Comparison of ENCODE assay signal across 26 cellular contexts in genomic region chr1:18716785-18717678, GRCh38.
DNase-seq lines count a peak whose midpoint lies in the region; ATAC-seq and TF ChIP-seq lines count a peak whose summit lies in the region.
"Had no signal": no experiment of that assay in that cellular context is flagged by ENCODE, and none has a peak within 500 bp of the region (broad histone marks: within the 10 kb centered on the region; RNA-seq: fewer than 3 reads in every experiment).

No MANE protein-coding gene starts in this region.

- H3K9me2 ChIP-seq in neural cell (ENCODE audit: insufficient read depth, low read length): no peaks in the 10 kb centered on the region

- no peaks in the 10 kb centered on the region for H3K9me3 Mint-ChIP-seq in WTC11
- H3K9me3 Mint-ChIP-seq: naive thymus-derived CD8-positive, alpha-beta T cell had no signal

- H3K4me3 Mint-ChIP-seq in WTC11: peak overlapping the region; percentile 71

- peaks cover 0 to 59% (median 34%) of the 10 kb centered on the region in 11 experiments; a peak in 15 of 22 replicates for H4K20me1 ChIP-seq in BLaER1 treated with 17β-estradiol and CSF1 and Interleukin-3, amounts not matched to agents 10 nM and 100 nM
- H4K20me1 ChIP-seq in neural cell (ENCODE audit: insufficient read depth): no peaks in the 10 kb centered on the region

- 100% methylated on average over 3 of the region's 72 CpGs for WGBS in iPS DF 6.9 (ENCODE audit: insufficient coverage, insufficient read length)

- H3K4me1 ChIP-seq in BLaER1 treated with 17β-estradiol and CSF1 and Interleukin-3, amounts not matched to agents 10 nM and 100 nM: peaks cover 16 to 52% (median 40%) of the 10 kb centered on the region in 10 experiments
- H3K4me1 ChIP-seq in iPS DF 6.9 (ENCODE audit: control insufficient read depth, insufficient read depth, low read length): peaks cover 1% of the 10 kb centered on the region; the same call in 1 of the 2 replicates
- H3K4me1 ChIP-seq: SJSA1 had no signal

- no peak overlapping the region for H2AFZ ChIP-seq in neural cell (ENCODE audit: low read depth, low read length)

- H3K4me3 ChIP-seq in BLaER1 treated with 17β-estradiol and CSF1 and Interleukin-3, amounts not matched to agents 10 nM and 100 nM: peak overlapping the region; percentile 31 to 66 (median 55)
- peak overlapping the region; percentile 19; the same call in 1 of the 2 replicates for H3K4me3 ChIP-seq in iPS DF 6.9 (ENCODE audit: low read length)
- peak overlapping the region; percentile 49 for H3K4me3 ChIP-seq in neural cell (ENCODE audit: low read length)
- H3K4me3 ChIP-seq: SJSA1, tibial artery had no signal

- no peaks in the 10 kb centered on the region for H3K36me3 Mint-ChIP-seq in WTC11
- H3K36me3 Mint-ChIP-seq: naive thymus-derived CD8-positive, alpha-beta T cell had no signal

- TF ChIP-seq EP300 in neural cell (conservative IDR thresholded peaks at IDR 0.05; ENCODE audit: poor library complexity, severe bottlenecking): no peak

- no peak for TF ChIP-seq RAD21 in neural cell (conservative IDR thresholded peaks at IDR 0.05)

- H3K27ac Mint-ChIP-seq in WTC11: no peak overlapping the region

- peaks cover 75% of the 10 kb centered on the region for H3K27me3 Mint-ChIP-seq in WTC11 (ENCODE audit: low read depth)

- TF ChIP-seq CTCF in WTC11 (IDR thresholded peaks at IDR 0.05): no peak
- no peak for TF ChIP-seq CTCF in neural cell (IDR thresholded peaks at IDR 0.05; ENCODE audit: poor library complexity, severe bottlenecking)

- DNase-seq in WTC11 (ENCODE audit: low spot score) (peak; percentile 32), iPS DF 6.9 (ENCODE audit: low read depth, low spot score) (no peak), AML-193 (lab: John Stamatoyannopoulos, UW) (no peak), NCI-H1417 (lab: John Stamatoyannopoulos, UW) (no peak), midbrain (lab: John Stamatoyannopoulos, UW) (no peak)
- DNase-seq in activated T-cell treated with anti-CD3 and anti-CD28 coated beads, Interleukin-2, amount 50 U/mL, for 48 hours: no peak
- DNase-seq: ACHN; activated CD4-positive, alpha-beta T cell treated with anti-CD3 and anti-CD28 coated beads, Interleukin-2, amount 50 U/mL, for 4 hours; caudate nucleus; DMS153; GF-D8; GOT3; MV-4-11; naive thymus-derived CD8-positive, alpha-beta T cell; NCI-H187 treated with DMSO at 0.1 percent for 48 hours; NCI-H345; stimulated activated CD4-positive, alpha-beta T cell treated with anti-CD3 and anti-CD28 coated beads, Interleukin-2, amount 100 ng/mL, for 24 hours; stimulated activated naive CD4-positive, alpha-beta T cell treated with Interleukin-2 at 50 U/mL for 16 hours; tibial artery; WERI-Rb-1 had no signal

- no peak overlapping the region for H3K27ac ChIP-seq in BLaER1 treated with 17β-estradiol and CSF1 and Interleukin-3, amounts not matched to agents 10 nM and 100 nM
- H3K27ac ChIP-seq in iPS DF 6.9 (ENCODE audit: low read length) (no peak overlapping the region), neural cell (ENCODE audit: low read length) (no peak overlapping the region)
- H3K27ac ChIP-seq: gastroesophageal sphincter, SJSA1, tibial artery, WERI-Rb-1 had no signal

- H3F3A ChIP-seq in neural cell (ENCODE audit: insufficient read depth, low read length, poor library complexity, severe bottlenecking): no peaks in the 10 kb centered on the region

- peak overlapping the region; percentile 88 to 99 (median 95) for H3K4me2 ChIP-seq in BLaER1 treated with 17β-estradiol and CSF1 and Interleukin-3, amounts not matched to agents 10 nM and 100 nM
- no peak overlapping the region for H3K4me2 ChIP-seq in neural cell (ENCODE audit: low read length)

- no peaks in the 10 kb centered on the region for H3K79me2 ChIP-seq in neural cell (replicated peaks; ENCODE audit: insufficient read depth, low read length)

- ATAC-seq in WTC11: peak; percentile 50
- ATAC-seq: esophagus mucosa; gastroesophageal sphincter; naive thymus-derived CD8-positive, alpha-beta T cell; Panc1 had no signal

- no peaks in the 10 kb centered on the region for H3K9me3 ChIP-seq in BLaER1 treated with 17β-estradiol and CSF1 and Interleukin-3, amounts not matched to agents 10 nM and 100 nM (replicated peaks in 1 of 11)
- H3K9me3 ChIP-seq in iPS DF 6.9 (ENCODE audit: control insufficient read depth, insufficient read depth, low read length) (no peaks in the 10 kb centered on the region), neural cell (ENCODE audit: low read length) (no peaks in the 10 kb centered on the region)
- H3K9me3 ChIP-seq: gastroesophageal sphincter, SJSA1, tibial artery had no signal

- peak overlapping the region; percentile 4 to 71 (median 49); a peak in 16 of 22 replicates for H3K9ac ChIP-seq in BLaER1 treated with 17β-estradiol and CSF1 and Interleukin-3, amounts not matched to agents 10 nM and 100 nM
- H3K9ac ChIP-seq in neural cell (ENCODE audit: low read length): peak overlapping the region; percentile 38

- H3K27me3 ChIP-seq in BLaER1 treated with 17β-estradiol and CSF1 and Interleukin-3, amounts not matched to agents 10 nM and 100 nM: peaks cover 60 to 77% (median 70%) of the 10 kb centered on the region in 11 experiments
- H3K27me3 ChIP-seq in iPS DF 6.9 (ENCODE audit: control insufficient read depth, insufficient read depth, low read length) (peaks cover 31% of the 10 kb centered on the region), neural cell (ENCODE audit: insufficient read depth, low read depth, low read length) (peaks cover 30% of the 10 kb centered on the region)

- no peaks in the 10 kb centered on the region for H3K36me3 ChIP-seq in BLaER1 treated with 17β-estradiol and CSF1 and Interleukin-3, amounts not matched to agents 10 nM and 100 nM
- H3K36me3 ChIP-seq in iPS DF 6.9 (ENCODE audit: control insufficient read depth, insufficient read depth, low read length): no peaks in the 10 kb centered on the region
- H3K36me3 ChIP-seq in neural cell (ENCODE audit: insufficient read depth, low read length): no peaks in the 10 kb centered on the region
- H3K36me3 ChIP-seq: gastroesophageal sphincter, SJSA1, tibial artery, WERI-Rb-1 had no signal

- CTCF ChIA-PET in WTC11 (lab: Charles Lee): interaction anchor here (0.5 to 2.3 kb wide), 6 partner anchors 9 to 158 kb away, joined by 3 to 7 read pairs (median 5); no protein-coding TSS in a partner anchor

- peaks cover 9% of the 10 kb centered on the region for H3K4me1 Mint-ChIP-seq in WTC11

- POLR2A ChIA-PET in WTC11 (lab: Charles Lee): interaction anchor here (0.6 kb wide), 1 partner anchor 73 kb away, joined by 4 read pairs; no protein-coding TSS in a partner anchor

TF ChIP-seq in WTC11, 78 proteins besides CTCF, POLR2A, EP300 and RAD21:
- TF ChIP-seq SMAD4 (CRISPR knock-in tag; IDR thresholded peaks at IDR 0.05) (no peak), PRRX2 (CRISPR knock-in tag; IDR thresholded peaks at IDR 0.05) (no peak), ATF1 (CRISPR knock-in tag; IDR thresholded peaks at IDR 0.05) (no peak)

TF ChIP-seq in neural cell, 6 proteins besides CTCF, POLR2A, EP300 and RAD21:
- TF ChIP-seq EZH2 (IDR thresholded peaks at IDR 0.05; ENCODE audit: borderline replicate concordance, insufficient read depth, low read length, poor library complexity, severe bottlenecking) (no peak), REST (IDR thresholded peaks at IDR 0.05; ENCODE audit: borderline replicate concordance) (no peak), MXI1 (conservative IDR thresholded peaks at IDR 0.05; ENCODE audit: poor library complexity, severe bottlenecking) (no peak), POLR2AphosphoS5 (IDR thresholded peaks at IDR 0.05) (no peak), TAF1 (IDR thresholded peaks at IDR 0.05; ENCODE audit: low read depth) (no peak), SMC3 (conservative IDR thresholded peaks at IDR 0.05; ENCODE audit: poor library complexity) (no peak)
